Comparison of ENCODE assay signal across 8 cellular contexts in genomic region chr6:28658475-28659249, GRCh38.
DNase-seq lines count a peak whose midpoint lies in the region; ATAC-seq, FAIRE-seq and TF ChIP-seq lines count a peak whose summit lies in the region.

No MANE protein-coding gene starts in this region.

- H3K36me3 ChIP-seq in A673 (ENCODE audit: insufficient read depth, low read length, poor library complexity, severe bottlenecking), result no peaks in the 10 kb centered on the region
- H3K36me3 ChIP-seq in iPS-15b (ENCODE audit: control insufficient read depth, insufficient read depth, low read length), result no peaks in the 10 kb centered on the region
- H3K36me3 ChIP-seq in suprapubic skin, result no peaks in the 10 kb centered on the region

- ATAC-seq in HG02610 (IDR thresholded peaks at IDR 0.05; ENCODE audit: unreplicated experiment), result no peak

- TF ChIP-seq CTCF in A673 (conservative IDR thresholded peaks at IDR 0.05; ENCODE audit: low read depth, low read length), result no peak
- no peak for TF ChIP-seq CTCF in WI38 (IDR thresholded peaks at IDR 0.05; ENCODE audit: low read depth, low read length)
- no peak for TF ChIP-seq CTCF in suprapubic skin (IDR thresholded peaks at IDR 0.05)

- TF ChIP-seq POLR2A in H54 (IDR thresholded peaks at IDR 0.05; ENCODE audit: low read depth, low read length), result no peak
- no peak for TF ChIP-seq POLR2A in suprapubic skin (IDR thresholded peaks at IDR 0.05)

- 4% methylated on average over 16 of the region's 16 CpGs for WGBS in suprapubic skin

- peak overlapping the region; percentile 55 for H3K9ac ChIP-seq in iPS-15b (ENCODE audit: low read depth, low read length)

- H3K27me3 ChIP-seq in A673 (replicated peaks; ENCODE audit: insufficient read depth, low read depth, low read length, poor library complexity), result no peaks in the 10 kb centered on the region
- H3K27me3 ChIP-seq in iPS-15b (ENCODE audit: control insufficient read depth, insufficient read depth, low read length), result peaks cover 30% of the 10 kb centered on the region
- peaks cover 50% of the 10 kb centered on the region for H3K27me3 ChIP-seq in suprapubic skin

- peak; percentile 33 for FAIRE-seq in H54 (lab: Jason Lieb, UNC)

- no peak for TF ChIP-seq EP300 in suprapubic skin (IDR thresholded peaks at IDR 0.05)

- DNase-seq in A673 (ENCODE audit: low spot score), result no peak
- DNase-seq in H54 (ENCODE audit: insufficient read length, low spot score), result no peak
- no peak for DNase-seq in suprapubic skin (ENCODE audit: low spot score in 2 of 2)
- DNase-seq in mucosa of gallbladder (ENCODE audit: low spot score), result no peak
- DNase-seq in CD1c-positive myeloid dendritic cell (ENCODE audit: extremely low spot score), result no peak

- POLR2A ChIA-PET in A673 (lab: Charles Lee; ENCODE audit: low non-redundant PET), result no interaction called here

- no peaks in the 10 kb centered on the region for H3K4me1 ChIP-seq in A673 (ENCODE audit: insufficient read depth, low read length, poor library complexity, severe bottlenecking)
- no peaks in the 10 kb centered on the region for H3K4me1 ChIP-seq in iPS-15b (ENCODE audit: control insufficient read depth, insufficient read depth, low read length)
- H3K4me1 ChIP-seq in suprapubic skin, result peaks cover 15% of the 10 kb centered on the region

- H3K27ac ChIP-seq in A673 (ENCODE audit: low read depth, low read length, poor library complexity, severe bottlenecking) (no peak overlapping the region), suprapubic skin (no peak overlapping the region)

- peak overlapping the region; percentile 57 for H3K4me3 ChIP-seq in A673 (ENCODE audit: low read depth, low read length, poor library complexity, severe bottlenecking)
- H3K4me3 ChIP-seq in WI38 (ENCODE audit: low read depth, low read length), result peak overlapping the region; percentile 59
- H3K4me3 ChIP-seq in iPS-15b (ENCODE audit: low read depth, low read length), result peak overlapping the region; percentile 69
- H3K4me3 ChIP-seq in suprapubic skin, result peak overlapping the region; percentile 34

- no TSS peak for BruUV-seq in A673 (replicated peaks; lab: Mats Ljungman, UMichigan)

- H3K9me3 ChIP-seq in A673 (ENCODE audit: low read depth, low read length, poor library complexity, severe bottlenecking) (no peaks in the 10 kb centered on the region), iPS-15b (ENCODE audit: control insufficient read depth, insufficient read depth, low read length) (no peaks in the 10 kb centered on the region), suprapubic skin (no peaks in the 10 kb centered on the region)

- intact Hi-C loops in A673 (cut with micrococcal nuclease; ENCODE audit: unreplicated experiment), result loop anchor here (5.0 kb wide), 1 partner anchor 71 kb away; a partner anchor contains a TSS

- CTCF ChIA-PET in A673 (lab: Charles Lee), result interaction anchor here (0.7 kb wide), 1 partner anchor 26 kb away, joined by 4 read pairs; no protein-coding TSS in a partner anchor
